In the genomic region with DNA sequence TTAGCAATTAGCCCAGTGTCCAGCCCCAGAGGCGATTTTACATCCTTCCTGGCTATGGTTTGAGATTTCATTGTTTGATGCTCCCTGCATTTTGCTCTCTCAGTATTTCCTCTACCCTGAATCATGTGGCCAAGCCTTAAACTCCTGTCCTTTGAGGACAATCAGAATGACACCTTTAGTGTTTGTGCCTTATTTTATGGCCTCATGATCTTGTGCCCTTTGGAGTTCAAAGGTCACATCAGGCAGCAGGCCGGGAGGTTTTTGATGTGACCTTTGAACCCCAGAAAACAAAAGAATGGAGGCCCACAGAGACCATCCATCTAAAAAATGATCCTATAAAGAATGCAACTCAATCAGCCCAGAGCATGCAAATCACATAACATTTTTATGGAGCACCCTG, we compare ENCODE assay signal across 15 cellular contexts. TPM values are rescaled to one million over a fixed set of nuclear protein-coding genes. Genes with fewer than 3 reads are reported as not detected.
A peak's percentile ranks its signal among the peaks of the same experiment; 100 is the strongest.
DNase-seq lines count a peak whose midpoint lies in the region; TF ChIP-seq lines count a peak whose summit lies in the region.
"Had no signal": no experiment of that assay in that cellular context is flagged by ENCODE, and none has a peak within 500 bp of the region (broad histone marks: within the 10 kb centered on the region; RNA-seq: fewer than 3 reads in every experiment).

No MANE protein-coding gene starts in this region.

- H3K4me1 Mint-ChIP-seq in endodermal cell: peaks cover 19% of the 10 kb centered on the region
- H3K4me1 Mint-ChIP-seq in neural crest cell: peaks cover 35% of the 10 kb centered on the region

- peaks cover 8% of the 10 kb centered on the region for H3K4me1 ChIP-seq in ACC112 (ENCODE audit: control insufficient read depth, insufficient read depth, low read length, unreplicated experiment)
- H3K4me1 ChIP-seq in endodermal cell (ENCODE audit: control insufficient read depth, insufficient read depth, low read length): peaks cover 8% of the 10 kb centered on the region
- no peaks in the 10 kb centered on the region for H3K4me1 ChIP-seq in BE2C
- H3K4me1 ChIP-seq: HAP-1 had no signal

- peak overlapping the region; percentile 12 for H2AFZ ChIP-seq in ACC112 (ENCODE audit: low read length, unreplicated experiment)

- H3K9me3 Mint-ChIP-seq in endodermal cell (no peaks in the 10 kb centered on the region), neural crest cell (no peaks in the 10 kb centered on the region)

- no peak overlapping the region for H3K27ac Mint-ChIP-seq in endodermal cell
- peak overlapping the region; percentile 7 for H3K27ac Mint-ChIP-seq in neural crest cell (ENCODE audit: unreplicated experiment)

- H3K4me3 Mint-ChIP-seq in endodermal cell (no peak overlapping the region), neural crest cell (peak overlapping the region; percentile 20)

- TF ChIP-seq CTCF in VCaP (conservative IDR thresholded peaks at IDR 0.05) (no peak), endodermal cell (conservative IDR thresholded peaks at IDR 0.05) (no peak), neural crest cell (conservative IDR thresholded peaks at IDR 0.05) (no peak), BE2C (IDR thresholded peaks at IDR 0.05; ENCODE audit: low read depth, low read length) (no peak)

- H3K9ac ChIP-seq in endodermal cell (ENCODE audit: extremely low read depth, low read length, poor library complexity, severe bottlenecking): no peak overlapping the region

- no peak overlapping the region for H3K4me3 ChIP-seq in ACC112 (ENCODE audit: low read depth, low read length)
- H3K4me3 ChIP-seq in endodermal cell (ENCODE audit: low read length): no peak overlapping the region
- no peak overlapping the region for H3K4me3 ChIP-seq in BE2C (ENCODE audit: low read depth, low read length)
- H3K4me3 ChIP-seq: HAP-1 had no signal

- no peaks in the 10 kb centered on the region for H3K9me3 ChIP-seq in endodermal cell (ENCODE audit: control insufficient read depth, low read length)
- H3K9me3 ChIP-seq in BE2C: no peaks in the 10 kb centered on the region
- H3K9me3 ChIP-seq: HAP-1 had no signal

- H3K27ac ChIP-seq in ACC112 (ENCODE audit: low read depth, low read length) (no peak overlapping the region), VCaP (peak overlapping the region; percentile 44), endodermal cell (ENCODE audit: low read depth, low read length) (peak overlapping the region; percentile 45)
- H3K27ac ChIP-seq: HL-60 had no signal

- DNase-seq in endodermal cell: no peak
- DNase-seq in neural crest cell (ENCODE audit: low read depth, low spot score): no peak
- no peak for DNase-seq in BE2C
- DNase-seq in HCEC 1CT: no peak
- no peak for DNase-seq in T-helper 1 cell
- DNase-seq in NCI-H2171 treated with DMSO at 0.1 percent for 48 hours (lab: John Stamatoyannopoulos, UW): no peak
- DNase-seq: C1 segment of cervical spinal cord; COR-L47; NCI-H1417; NCI-H187 treated with DMSO at 0.1 percent for 48 hours; NK-92 treated with Interleukin-12 subunit alpha and Interleukin-12 subunit beta, amount 100 ng/mL, for 24 hours had no signal

- WGBS in endodermal cell (ENCODE audit: insufficient coverage in 1 of 2, insufficient read length in 1 of 2), 2 experiments: 84 to 100% methylated on average over 1 to 2 of the region's 2 CpGs

- no peaks in the 10 kb centered on the region for H3K79me2 ChIP-seq in ACC112 (ENCODE audit: control insufficient read depth, insufficient read depth, low read length, unreplicated experiment)

- H3K36me3 Mint-ChIP-seq in endodermal cell (ENCODE audit: low read depth) (no peaks in the 10 kb centered on the region), neural crest cell (ENCODE audit: low read depth) (no peaks in the 10 kb centered on the region)

- H3K27me3 Mint-ChIP-seq in endodermal cell (ENCODE audit: insufficient read depth) (no peaks in the 10 kb centered on the region), neural crest cell (ENCODE audit: low read depth) (peaks cover 5% of the 10 kb centered on the region)

- H3K36me3 ChIP-seq in ACC112 (ENCODE audit: insufficient read depth, low read length): no peaks in the 10 kb centered on the region
- H3K36me3 ChIP-seq in endodermal cell (ENCODE audit: control insufficient read depth, insufficient read depth, low read length): no peaks in the 10 kb centered on the region
- no peaks in the 10 kb centered on the region for H3K36me3 ChIP-seq in BE2C
- H3K36me3 ChIP-seq: HAP-1 had no signal

- H3K27me3 ChIP-seq in ACC112 (ENCODE audit: insufficient read depth, low read length): peaks cover 18% of the 10 kb centered on the region
- no peaks in the 10 kb centered on the region for H3K27me3 ChIP-seq in endodermal cell (ENCODE audit: control insufficient read depth, insufficient read depth, low read length, poor library complexity, severe bottlenecking)
- no peaks in the 10 kb centered on the region for H3K27me3 ChIP-seq in BE2C

RNA-seq across cellular contexts. Expression of a gene that starts 52.6 kb away (rescaled TPM):
- 10 to 100 TPM; 27.6 to 31.7 TPM for total RNA-seq in endodermal cell
- 18.6 TPM for polyA plus RNA-seq in endodermal cell (2013, experiment 1 of 2)
- 15.6 TPM for polyA plus RNA-seq in endodermal cell (2013, experiment 2 of 2)
- 16.9 and 17.9 TPM in 2 replicates for total RNA-seq in neural crest cell
- polyA plus RNA-seq in BE2C (2012; ENCODE audit: insufficient read depth, insufficient read length, low read depth): 6.1 TPM
